In the genomic region with DNA sequence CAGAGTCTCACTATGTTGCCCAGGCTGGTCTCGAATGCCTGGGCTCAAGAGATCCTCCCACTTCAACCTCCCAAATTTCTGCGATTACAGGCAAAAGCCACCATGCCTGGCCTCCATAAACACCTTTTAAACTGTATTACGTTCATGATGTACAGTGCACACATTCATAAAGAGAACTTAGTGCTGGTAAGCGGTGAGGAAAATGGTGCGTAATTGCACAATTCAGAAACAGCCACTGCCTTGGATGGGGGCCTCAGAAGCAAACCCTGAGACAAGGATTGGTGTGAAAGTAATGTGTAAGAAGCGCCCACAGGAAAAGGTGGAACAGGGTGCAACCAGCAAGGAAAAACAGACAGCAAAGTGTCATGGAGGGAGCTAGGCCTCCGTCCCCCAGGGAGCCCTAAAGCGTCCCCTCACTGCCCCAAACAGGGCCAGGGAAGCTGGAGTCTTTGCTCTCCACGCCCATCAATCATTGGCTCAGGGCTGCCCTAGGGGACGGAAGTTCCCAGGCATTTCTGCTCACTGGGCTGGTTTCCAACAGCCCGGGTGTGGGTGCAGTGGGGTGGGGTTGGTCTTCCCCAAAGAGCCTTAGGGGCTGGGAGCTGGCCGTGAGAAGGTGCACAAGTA, we compare ENCODE assay signal across 8 cellular contexts. TPM values are rescaled to one million over a fixed set of nuclear protein-coding genes. Genes with fewer than 3 reads are reported as not detected.
DNase-seq lines count a peak whose midpoint lies in the region; ATAC-seq, FAIRE-seq and TF ChIP-seq lines count a peak whose summit lies in the region.

No MANE protein-coding gene starts in this region.

- ATAC-seq in psoas muscle (peak in 1 of 4 donors; percentile 25), HG03159 (IDR thresholded peaks at IDR 0.05; ENCODE audit: unreplicated experiment) (no peak)

- peak overlapping the region; percentile 91 for H3K4me2 ChIP-seq in OCI-LY7 (ENCODE audit: low read length)

- H3K4me1 ChIP-seq in OCI-LY7 (ENCODE audit: insufficient read depth, low read length, poor library complexity, severe bottlenecking) (peaks cover 63% of the 10 kb centered on the region), esophagus (ENCODE audit: control insufficient read depth in 2 of 2, insufficient read depth in 2 of 2, low read length in 1 of 2) (peaks cover 5 to 23% of the 10 kb centered on the region in 2 donors), psoas muscle (peaks cover 17% of the 10 kb centered on the region)

- intact Hi-C loops in OCI-LY7 (cut with micrococcal nuclease; ENCODE audit: unreplicated experiment) = loop anchor here (10.0 kb wide), 1 partner anchor 166 kb away; no protein-coding TSS in a partner anchor
- intact Hi-C loops in psoas muscle (cut with DNase I) = no loop called here

- WGBS in esophagus, 2 donors = 40 to 47% methylated on average over 12 of the region's 12 CpGs
- 63 to 72% (median 64%) methylated on average over 12 of the region's 12 CpGs for WGBS in psoas muscle, 3 donors

- no peak for FAIRE-seq in H54 (lab: Jason Lieb, UNC)

- BruUV-seq in OCI-LY7 (replicated peaks; lab: Mats Ljungman, UMichigan) = no TSS peak

- no peaks in the 10 kb centered on the region for H3K79me2 ChIP-seq in OCI-LY7 (ENCODE audit: insufficient read depth, low read depth, low read length)

- H2AFZ ChIP-seq in OCI-LY7 (ENCODE audit: low read length) = peak overlapping the region; percentile 69

- H3K9me3 ChIP-seq in OCI-LY7 (ENCODE audit: low read length) = no peaks in the 10 kb centered on the region
- H3K9me3 ChIP-seq in esophagus (ENCODE audit: control insufficient read depth in 2 of 2, insufficient read depth in 1 of 2, low read depth in 1 of 2, low read length in 1 of 2) = no peaks in the 10 kb centered on the region
- H3K9me3 ChIP-seq in psoas muscle = no peaks in the 10 kb centered on the region

- peak overlapping the region; percentile 95 for H3K27ac ChIP-seq in OCI-LY7 (ENCODE audit: low read depth, low read length, poor library complexity, severe bottlenecking)
- peak overlapping the region; percentile 90 to 94 for H3K27ac ChIP-seq in esophagus (ENCODE audit: low read depth in 2 of 2, low read length in 1 of 2)
- H3K27ac ChIP-seq in psoas muscle = peak overlapping the region; percentile 63

- H4K20me1 ChIP-seq in OCI-LY7 (ENCODE audit: insufficient read depth, low read length) = no peaks in the 10 kb centered on the region

- peak overlapping the region; percentile 56 for H3K4me3 ChIP-seq in OCI-LY7 (ENCODE audit: low read depth, low read length, poor library complexity, severe bottlenecking)
- no peak overlapping the region for H3K4me3 ChIP-seq in esophagus (ENCODE audit: low read depth in 1 of 2, low read length in 2 of 2)
- no peak overlapping the region for H3K4me3 ChIP-seq in psoas muscle

- no peak for TF ChIP-seq POLR2A in H54 (IDR thresholded peaks at IDR 0.05; ENCODE audit: low read depth, low read length)

- no peaks in the 10 kb centered on the region for H3K9me2 ChIP-seq in OCI-LY7 (ENCODE audit: insufficient read depth, low read length)

- no peak for TF ChIP-seq CTCF in OCI-LY7 (conservative IDR thresholded peaks at IDR 0.05; ENCODE audit: low read length)
- TF ChIP-seq CTCF in psoas muscle (IDR thresholded peaks at IDR 0.05) = no peak

- H3K27me3 ChIP-seq in esophagus (ENCODE audit: control insufficient read depth in 1 of 2, insufficient read depth in 2 of 2, low read length in 2 of 2) (no peaks in the 10 kb centered on the region), psoas muscle (ENCODE audit: insufficient read depth in 3 of 3, low read length in 2 of 3) (no peaks in the 10 kb centered on the region)

- CTCF ChIA-PET in OCI-LY7 (lab: Charles Lee; ENCODE audit: unreplicated experiment) = interaction anchor here (0.9 to 1.3 kb wide), 2 partner anchors 11 to 107 kb away, joined by 4 to 5 read pairs; no protein-coding TSS in a partner anchor

- POLR2A ChIA-PET in OCI-LY7 (lab: Charles Lee) = interaction anchor here (0.6 to 2.3 kb wide), 10 partner anchors 14 to 131 kb away, joined by 3 to 9 read pairs (median 4); partner anchors contain the start of gene VSIR

- no peaks in the 10 kb centered on the region for H3K36me3 ChIP-seq in OCI-LY7 (ENCODE audit: insufficient read depth, low read length)
- no peaks in the 10 kb centered on the region for H3K36me3 ChIP-seq in esophagus (ENCODE audit: control insufficient read depth in 2 of 2, insufficient read depth in 2 of 2, low read length in 1 of 2)
- no peaks in the 10 kb centered on the region for H3K36me3 ChIP-seq in psoas muscle (ENCODE audit: insufficient read depth in 1 of 2, low read depth in 1 of 2)

- DNase-seq in H54 (ENCODE audit: insufficient read length, low spot score) = peak; percentile 50
- peak; percentile 28 for DNase-seq in OCI-LY7 (ENCODE audit: low spot score)
- DNase-seq in psoas muscle = peak in 1 of 2 donors; percentile 76
- DNase-seq in NCI-H2107 (lab: John Stamatoyannopoulos, UW) = no peak
- no peak for DNase-seq in stimulated activated CD4-positive, alpha-beta T cell treated with anti-CD3 and anti-CD28 coated beads, Interleukin-4, amount 100 ng/mL, for 24 hours
- no peak for DNase-seq in AG20443 (ENCODE audit: low spot score)

RNA-seq across cellular contexts. Expression of gene C10orf105, which starts 9.6 kb away (rescaled TPM):
- total RNA-seq in OCI-LY7 (2014; rRNA removed; shearing (Covaris generic)) = 0.09 TPM in 1 of 2 replicates, not detected in the other
- total RNA-seq in OCI-LY7 (2022) = 0.09 and 0.15 TPM in 2 replicates
- polyA plus RNA-seq in esophagus = under 1 TPM; 0.02 to 0.04 TPM
- total RNA-seq in psoas muscle = not detected
- polyA plus RNA-seq in psoas muscle = under 1 TPM; 0.01 to 0.03 (median 0.03) TPM

RNA-seq across cellular contexts. Expression of gene VSIR, which starts 44.2 kb away (rescaled TPM):
- total RNA-seq in OCI-LY7 (2014; rRNA removed; shearing (Covaris generic)) = 2.1 and 2.2 TPM in 2 replicates
- total RNA-seq in OCI-LY7 (2022) (4.9 and 9.0 TPM in 2 replicates), psoas muscle (10 to 100 TPM; 12.5 to 20.4 (median 15.9) TPM)
- polyA plus RNA-seq in esophagus (10 to 100 TPM; 26.6 to 41.9 TPM), psoas muscle (10 to 100 TPM; 14.8 to 21.8 (median 19.0) TPM)

Comparison
In these comparisons a context has a peak if more than half of its experiments do, and no peak if none do; other contexts are left out.
1. DNase-seq: peak in H54 (single experiment) and OCI-LY7 (single experiment); none in NCI-H2107 (single experiment), stimulated activated CD4-positive, alpha-beta T cell treated with anti-CD3 and anti-CD28 coated beads, Interleukin-4, amount 100 ng/mL, for 24 hours (single experiment) and AG20443 (single experiment).
2. Peak in every context shown above with its lines, with median percentiles within 50 percentile points of each other: H3K27ac ChIP-seq.